In the genomic region with DNA sequence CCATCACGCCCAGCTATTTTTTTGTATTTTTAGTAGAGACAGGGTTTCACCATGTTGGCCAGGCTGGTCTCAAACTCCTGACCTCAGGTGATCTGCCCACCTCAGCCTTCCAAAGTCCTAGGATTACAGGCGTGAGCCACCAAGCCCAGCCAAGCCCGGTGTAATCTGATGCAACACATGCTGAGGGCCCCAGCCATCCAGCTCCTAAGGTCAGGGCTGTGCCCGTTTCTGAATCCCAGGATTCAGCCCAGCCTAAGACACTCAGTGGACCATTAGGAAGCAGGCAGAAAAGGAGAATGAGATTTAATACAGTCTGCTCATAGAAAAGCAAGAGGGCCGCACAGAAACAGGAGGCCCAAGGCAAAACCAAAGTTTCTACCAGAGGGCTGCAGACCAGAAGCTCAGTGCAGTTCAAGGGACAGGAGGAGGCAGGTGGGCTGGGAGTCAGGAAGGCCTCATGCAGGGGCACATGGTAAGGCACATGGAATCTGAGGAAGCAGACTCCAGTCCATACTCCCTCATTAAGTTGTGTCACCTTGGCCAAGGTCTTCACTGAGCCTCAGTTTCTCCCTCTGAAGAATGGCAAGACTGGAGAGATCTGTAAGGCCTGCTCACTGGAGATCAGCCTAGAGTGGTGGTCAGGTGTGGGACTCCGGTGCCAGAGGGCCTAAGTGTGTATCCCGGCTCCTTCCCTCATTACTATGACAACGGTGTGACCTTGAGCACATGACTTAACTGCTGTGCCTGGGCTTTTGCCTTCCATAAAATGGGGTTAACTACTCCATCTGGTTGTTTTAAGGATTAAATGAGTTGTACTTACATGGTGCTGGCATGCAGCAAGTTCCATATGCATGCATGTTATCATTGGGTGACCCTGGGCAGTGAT, we compare ENCODE assay signal across 19 cellular contexts. TPM values are rescaled to one million over a fixed set of nuclear protein-coding genes. Genes with fewer than 3 reads are reported as not detected.
"Had no signal": no experiment of that assay in that cellular context is flagged by ENCODE, and none has a peak within 500 bp of the region (broad histone marks: within the 10 kb centered on the region; RNA-seq: fewer than 3 reads in every experiment).

No MANE protein-coding gene starts in this region.

- H3K27me3 Mint-ChIP-seq: activated CD4-positive, alpha-beta memory T cell treated with anti-CD3 and anti-CD28 coated beads, Interleukin-2, amount 10 ng/mL, durations not matched to agents 7 days and 5 days; T-helper 17 cell had no signal

- H3K9me3 Mint-ChIP-seq: activated CD4-positive, alpha-beta memory T cell treated with anti-CD3 and anti-CD28 coated beads, Interleukin-2, amount 10 ng/mL, durations not matched to agents 7 days and 5 days; activated T-cell treated with anti-CD3 and anti-CD28 coated beads, Interleukin-2, amount 50 U/mL, for 72 hours; naive B cell had no signal

- H3K27me3 ChIP-seq: body of pancreas, gastroesophageal sphincter, tibial nerve had no signal

- H3K27ac Mint-ChIP-seq: activated CD4-positive, alpha-beta memory T cell treated with anti-CD3 and anti-CD28 coated beads, Interleukin-2, amount 10 ng/mL, durations not matched to agents 7 days and 5 days; activated T-cell treated with anti-CD3 and anti-CD28 coated beads, Interleukin-2, amount 50 U/mL, for 72 hours; T-helper 17 cell had no signal

- DNase-seq: activated CD4-positive, alpha-beta memory T cell treated with anti-CD3 and anti-CD28 coated beads, Interleukin-2, amount 10 ng/mL, durations not matched to agents 7 days and 5 days; activated CD8-positive, alpha-beta memory T cell treated with anti-CD3 and anti-CD28 coated beads, Interleukin-2, amount 50 U/mL, for 4 hours; activated naive CD4-positive, alpha-beta T cell treated with anti-CD3 and anti-CD28 coated beads, Interleukin-2, amount 50 U/mL, for 16 hours; activated T-cell treated with anti-CD3 and anti-CD28 coated beads, Interleukin-2, amount 50 U/mL, for 72 hours; body of pancreas; effector memory CD4-positive, alpha-beta T cell; kidney glomerular epithelial cell; lower lobe of right lung; naive B cell; nucleus accumbens; SK-N-SH; T-helper 17 cell had no signal

- ATAC-seq: activated T-cell treated with anti-CD3 and anti-CD28 coated beads, Interleukin-2, amount 50 U/mL, for 72 hours; body of pancreas; gastroesophageal sphincter; lower lobe of right lung; right cardiac atrium; T-helper 17 cell had no signal

- H3K36me3 Mint-ChIP-seq: naive B cell had no signal

- H3K9me3 ChIP-seq: body of pancreas, gastroesophageal sphincter, lower lobe of right lung, SK-N-SH, tibial nerve had no signal

- FAIRE-seq: TTC549 had no signal

- H3K4me3 ChIP-seq: body of pancreas, gastroesophageal sphincter, lower lobe of right lung, smooth muscle cell, tibial nerve had no signal

RNA-seq across cellular contexts. Expression of gene DCST1, which starts 15.1 kb away (rescaled TPM):
- total RNA-seq: activated CD4-positive, alpha-beta memory T cell treated with anti-CD3 and anti-CD28 coated beads, Interleukin-2, amount 10 ng/mL, durations not matched to agents 7 days and 5 days; body of pancreas; gastroesophageal sphincter; lower lobe of right lung; posterior vena cava; right cardiac atrium; smooth muscle cell; subcutaneous adipose tissue had no signal
- polyA plus RNA-seq: right cardiac atrium, SK-N-SH, smooth muscle cell had no signal

RNA-seq across cellular contexts. Expression of gene DCST2, which starts 15.1 kb away (rescaled TPM):
- total RNA-seq: smooth muscle cell had no signal
